In the genomic region with DNA sequence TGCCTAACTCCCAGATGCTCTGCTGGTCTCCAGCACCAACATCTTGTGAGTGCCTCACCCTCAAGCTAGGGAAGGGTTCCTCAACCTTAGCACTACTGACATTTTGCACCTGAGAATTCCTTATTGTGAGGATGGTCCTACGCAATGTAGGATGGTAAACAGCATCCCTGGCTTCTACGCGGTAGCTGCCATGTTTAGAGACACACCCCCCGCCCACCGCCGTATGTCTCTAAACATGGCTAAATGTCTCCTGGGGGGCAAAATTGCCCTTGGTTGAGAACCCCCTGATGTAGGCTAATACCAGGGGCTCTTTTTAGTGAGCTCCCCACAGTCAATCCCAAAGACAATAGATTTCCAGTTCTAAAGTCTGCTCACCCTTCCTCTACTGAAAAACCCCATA, we compare ENCODE assay signal across 16 cellular contexts. TPM values are rescaled to one million over a fixed set of nuclear protein-coding genes. Genes with fewer than 3 reads are reported as not detected.
DNase-seq lines count a peak whose midpoint lies in the region; ATAC-seq and TF ChIP-seq lines count a peak whose summit lies in the region.
"Had no signal": no experiment of that assay in that cellular context is flagged by ENCODE, and none has a peak within 500 bp of the region (broad histone marks: within the 10 kb centered on the region; RNA-seq: fewer than 3 reads in every experiment).

No MANE protein-coding gene starts in this region.

- H3K27me3 Mint-ChIP-seq in CD14-positive monocyte (ENCODE audit: low read depth in 3 of 3) (peaks cover 0 to 2% (median 0%) of the 10 kb centered on the region in 3 donors), osteocyte (ENCODE audit: unreplicated experiment) (no peaks in the 10 kb centered on the region)
- H3K27me3 Mint-ChIP-seq in CD8-positive, alpha-beta memory T cell = peaks cover 0 to 1% of the 10 kb centered on the region in 2 donors
- H3K27me3 Mint-ChIP-seq in activated naive CD8-positive, alpha-beta T cell treated with anti-CD3 and anti-CD28 coated beads, Interleukin-2, amount 50 U/mL, for 24 hours = peaks cover 2% of the 10 kb centered on the region

- peaks cover 70% of the 10 kb centered on the region for H3K4me1 ChIP-seq in CD8-positive, alpha-beta memory T cell (ENCODE audit: insufficient read depth, low read length)

- DNase-seq in CD14-positive monocyte (ENCODE audit: low spot score) (no peak), osteocyte (ENCODE audit: extremely low spot score, unreplicated experiment) (no peak), NCI-H146 (lab: John Stamatoyannopoulos, UW) (no peak), amygdala (lab: John Stamatoyannopoulos, UW) (no peak)
- DNase-seq in CD8-positive, alpha-beta memory T cell = no peak
- DNase-seq in activated naive CD8-positive, alpha-beta T cell treated with anti-CD3 and anti-CD28 coated beads, Interleukin-2, amount 50 U/mL, for 24 hours = no peak
- DNase-seq: activated T-cell treated with anti-CD3 and anti-CD28 coated beads, Interleukin-2, amount 50 U/mL, for 1 hour; foreskin keratinocyte; GM23248; mucosa of descending colon; NCI-H1092 treated with DMSO at 0.1 percent for 48 hours; NCI-H226 had no signal

- no peak overlapping the region for H3K27ac ChIP-seq in CD8-positive, alpha-beta memory T cell (ENCODE audit: low read depth, low read length)
- H3K27ac ChIP-seq: foreskin keratinocyte, GM23248, VCaP had no signal

- no peak for TF ChIP-seq CTCF in CD14-positive monocyte (IDR thresholded peaks at IDR 0.05)
- TF ChIP-seq CTCF in osteocyte (IDR thresholded peaks at IDR 0.05) = no peak

- H3K36me3 Mint-ChIP-seq in CD14-positive monocyte (peaks cover 8 to 13% of the 10 kb centered on the region in 2 donors), osteocyte (ENCODE audit: unreplicated experiment) (no peaks in the 10 kb centered on the region)
- peaks cover 0 to 25% (median 0%) of the 10 kb centered on the region in 3 donors for H3K36me3 Mint-ChIP-seq in CD8-positive, alpha-beta memory T cell
- H3K36me3 Mint-ChIP-seq in activated naive CD8-positive, alpha-beta T cell treated with anti-CD3 and anti-CD28 coated beads, Interleukin-2, amount 50 U/mL, for 24 hours (ENCODE audit: low read depth) = peaks cover 12% of the 10 kb centered on the region

- no peaks in the 10 kb centered on the region for H3K36me3 ChIP-seq in CD8-positive, alpha-beta memory T cell (ENCODE audit: insufficient read depth, low read length)

- no peak overlapping the region for H3K4me3 ChIP-seq in CD8-positive, alpha-beta memory T cell (ENCODE audit: low read length)
- H3K4me3 ChIP-seq: GM23248, K562, mucosa of descending colon had no signal

- intact Hi-C loops in CD14-positive monocyte (cut with micrococcal nuclease) = no loop called here

- H3K9me3 Mint-ChIP-seq in CD14-positive monocyte = no peaks in the 10 kb centered on the region
- no peaks in the 10 kb centered on the region for H3K9me3 Mint-ChIP-seq in CD8-positive, alpha-beta memory T cell
- H3K9me3 Mint-ChIP-seq in activated naive CD8-positive, alpha-beta T cell treated with anti-CD3 and anti-CD28 coated beads, Interleukin-2, amount 50 U/mL, for 24 hours = no peaks in the 10 kb centered on the region
- no peaks in the 10 kb centered on the region for H3K9me3 Mint-ChIP-seq in osteocyte (ENCODE audit: unreplicated experiment)
- H3K9me3 Mint-ChIP-seq: endodermal cell had no signal

- CTCF ChIA-PET in CD8-positive, alpha-beta memory T cell (lab: Charles Lee) = interaction anchor here (2.4 to 6.0 kb wide), 2 partner anchors 35 to 132 kb away, joined by 8 to 57 read pairs; no protein-coding TSS in a partner anchor

- POLR2A ChIA-PET in CD8-positive, alpha-beta memory T cell (lab: Charles Lee) = interaction anchor here (1.1 kb wide), 1 partner anchor 41 kb away, joined by 7 read pairs; no protein-coding TSS in a partner anchor

- no peaks in the 10 kb centered on the region for H3K9me3 ChIP-seq in CD8-positive, alpha-beta memory T cell (ENCODE audit: low read length)
- H3K9me3 ChIP-seq: mucosa of descending colon had no signal

- H3K27me3 ChIP-seq in CD8-positive, alpha-beta memory T cell (ENCODE audit: insufficient read depth, low read length, poor library complexity, severe bottlenecking) = no peaks in the 10 kb centered on the region
- H3K27me3 ChIP-seq: foreskin keratinocyte had no signal

- H3K4me1 Mint-ChIP-seq in CD14-positive monocyte (peaks cover 67% of the 10 kb centered on the region), osteocyte (ENCODE audit: unreplicated experiment) (peaks cover 61% of the 10 kb centered on the region)
- peaks cover 70 to 81% (median 72%) of the 10 kb centered on the region in 3 donors for H3K4me1 Mint-ChIP-seq in CD8-positive, alpha-beta memory T cell
- H3K4me1 Mint-ChIP-seq in activated naive CD8-positive, alpha-beta T cell treated with anti-CD3 and anti-CD28 coated beads, Interleukin-2, amount 50 U/mL, for 24 hours = peaks cover 74% of the 10 kb centered on the region

- no peak for ATAC-seq in activated naive CD8-positive, alpha-beta T cell treated with anti-CD3 and anti-CD28 coated beads, Interleukin-2, amount 50 U/mL, for 24 hours
- no peak for ATAC-seq in GM21360 (IDR thresholded peaks at IDR 0.05; ENCODE audit: unreplicated experiment)
- ATAC-seq: foreskin keratinocyte, K562, mucosa of descending colon had no signal

- no peak overlapping the region for H3K4me3 Mint-ChIP-seq in CD14-positive monocyte
- H3K4me3 Mint-ChIP-seq in CD8-positive, alpha-beta memory T cell = peak overlapping the region; percentile 25 to 96 (median 39)
- no peak overlapping the region for H3K4me3 Mint-ChIP-seq in activated naive CD8-positive, alpha-beta T cell treated with anti-CD3 and anti-CD28 coated beads, Interleukin-2, amount 50 U/mL, for 24 hours
- no peak overlapping the region for H3K4me3 Mint-ChIP-seq in osteocyte (ENCODE audit: unreplicated experiment)
- H3K4me3 Mint-ChIP-seq: endodermal cell had no signal

- peak overlapping the region in 5 of 7 donors; percentile 74 to 100 (median 85) for H3K27ac Mint-ChIP-seq in CD14-positive monocyte
- H3K27ac Mint-ChIP-seq in CD8-positive, alpha-beta memory T cell = peak overlapping the region; percentile 50 to 98 (median 78)
- peak overlapping the region; percentile 46 for H3K27ac Mint-ChIP-seq in activated naive CD8-positive, alpha-beta T cell treated with anti-CD3 and anti-CD28 coated beads, Interleukin-2, amount 50 U/mL, for 24 hours
- H3K27ac Mint-ChIP-seq in osteocyte (ENCODE audit: unreplicated experiment) = peak overlapping the region; percentile 66
- H3K27ac Mint-ChIP-seq: endodermal cell had no signal

RNA-seq across cellular contexts. Expression of gene MAP7D1, which starts 2.5 kb away (rescaled TPM):
- polyA plus RNA-seq in CD14-positive monocyte = 10 to 100 TPM; 12.3 to 13.6 TPM
- 100 to 1,000 TPM; 183 to 185 TPM for total RNA-seq in CD8-positive, alpha-beta memory T cell
- 55.4 TPM for polyA plus RNA-seq in CD8-positive, alpha-beta memory T cell
- total RNA-seq in osteocyte = 157 and 163 TPM in 2 replicates

RNA-seq across cellular contexts. Expression of gene TRAPPC3, which starts 4.2 kb away (rescaled TPM):
- 100 to 1,000 TPM; 125 to 136 TPM for polyA plus RNA-seq in CD14-positive monocyte
- total RNA-seq in CD8-positive, alpha-beta memory T cell = 10 to 100 TPM; 61.7 to 63.1 TPM
- polyA plus RNA-seq in CD8-positive, alpha-beta memory T cell = 117 TPM
- total RNA-seq in osteocyte = 68.9 and 72.4 TPM in 2 replicates

RNA-seq across cellular contexts. Expression of gene COL8A2, which starts 28.5 kb away (rescaled TPM):
- 1 to 10 TPM in 1 of 2 donors, under 1 TPM in 1; 0.90 to 1.6 TPM for polyA plus RNA-seq in CD14-positive monocyte
- under 1 TPM; 0.07 to 0.18 TPM for total RNA-seq in CD8-positive, alpha-beta memory T cell
- polyA plus RNA-seq in CD8-positive, alpha-beta memory T cell = not detected
- total RNA-seq in osteocyte = 8.2 and 10.1 TPM in 2 replicates

Comparison
In these comparisons a context has a peak if more than half of its experiments do, and no peak if none do; other contexts are left out.
1. H3K4me3 Mint-ChIP-seq: peak in CD8-positive, alpha-beta memory T cell (7 of 7); none in CD14-positive monocyte (0 of 2), activated naive CD8-positive, alpha-beta T cell treated with anti-CD3 and anti-CD28 coated beads, Interleukin-2, amount 50 U/mL, for 24 hours (single experiment) and osteocyte (single experiment).
2. Peak in every context shown above with its lines, with median percentiles within 50 percentile points of each other: H3K27ac Mint-ChIP-seq.